ENCODE assay signal across 9 cellular contexts in the genomic region with DNA sequence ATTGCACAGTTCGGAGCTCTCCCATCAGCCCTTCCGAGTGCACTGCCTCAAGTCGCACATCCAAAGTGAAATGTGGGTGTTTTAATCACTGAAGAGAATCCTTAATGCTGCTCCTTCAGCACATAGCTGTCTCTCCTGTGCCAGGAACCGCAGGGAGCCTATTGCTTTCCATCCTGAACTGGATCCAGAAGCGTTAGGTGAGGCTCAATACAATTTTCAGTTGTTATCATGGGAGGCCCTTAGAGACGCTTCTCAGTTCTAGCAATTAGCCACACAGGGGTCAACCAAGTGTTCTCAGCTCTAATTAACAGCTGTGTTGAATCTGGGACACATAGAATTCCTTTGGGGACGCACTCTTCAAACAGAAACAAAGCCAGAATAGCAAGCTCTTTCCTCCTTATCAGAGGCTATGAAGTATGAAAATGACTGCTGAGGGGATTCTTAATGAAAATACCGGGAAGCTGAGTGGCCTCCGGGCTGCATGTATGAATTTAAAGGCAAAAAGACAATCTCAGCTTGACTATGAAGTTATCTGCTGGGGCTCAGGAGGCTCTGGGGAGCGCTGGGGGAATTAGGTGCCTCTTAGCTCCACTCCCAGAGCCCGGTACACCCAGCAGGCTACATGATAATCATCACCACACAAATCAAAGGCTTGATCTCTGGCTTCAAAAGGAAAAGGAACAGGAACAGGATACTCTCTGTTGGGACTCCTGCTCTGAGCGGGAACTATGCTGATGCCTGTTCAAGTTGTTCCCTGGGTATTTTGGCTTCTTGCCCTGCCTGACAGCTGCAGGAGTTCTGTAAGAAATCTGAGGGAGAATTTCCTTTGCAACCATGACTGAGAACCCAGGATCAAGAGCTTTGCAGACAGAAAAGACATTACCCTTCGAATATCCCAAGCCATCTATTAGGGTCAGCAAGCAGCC. TPM values are rescaled to one million over a fixed set of nuclear protein-coding genes. Genes with fewer than 3 reads are reported as not detected.
A peak's percentile ranks its signal among the peaks of the same experiment; 100 is the strongest.
DNase-seq lines count a peak whose midpoint lies in the region; ATAC-seq and TF ChIP-seq lines count a peak whose summit lies in the region.
"Had no signal": no experiment of that assay in that cellular context is flagged by ENCODE, and none has a peak within 500 bp of the region (broad histone marks: within the 10 kb centered on the region; RNA-seq: fewer than 3 reads in every experiment).

No MANE protein-coding gene starts in this region.

- no peak overlapping the region for H3K4me3 ChIP-seq in brain microvascular endothelial cell (ENCODE audit: low read depth, low read length)

- H3K4me1 Mint-ChIP-seq in natural killer cell: no peaks in the 10 kb centered on the region

- TF ChIP-seq CTCF in brain microvascular endothelial cell (IDR thresholded peaks at IDR 0.05; ENCODE audit: low read depth, low read length, missing control alignments) (no peak), natural killer cell (IDR thresholded peaks at IDR 0.05) (no peak)

- TF ChIP-seq EP300 in Ishikawa (IDR thresholded peaks at IDR 0.05; ENCODE audit: borderline replicate concordance): no peak

- no peaks in the 10 kb centered on the region for H3K27me3 Mint-ChIP-seq in natural killer cell (ENCODE audit: low read depth in 2 of 2)

- H3K9me3 Mint-ChIP-seq in natural killer cell: no peaks in the 10 kb centered on the region

- DNase-seq in brain microvascular endothelial cell (peak; percentile 38), left lobe of liver (ENCODE audit: low spot score) (no peak), smooth muscle cell of the brain vasculature (ENCODE audit: low read depth, low spot score) (peak; percentile 93), natural killer cell (no peak), DMS153 (lab: John Stamatoyannopoulos, UW) (no peak), activated T-cell treated with anti-CD3 and anti-CD28 coated beads for 4 hours (no peak)
- DNase-seq: activated CD4-positive, alpha-beta T cell treated with anti-CD3 and anti-CD28 coated beads for 4 hours had no signal

- in situ Hi-C loops in brain microvascular endothelial cell (cut with HindIII; ENCODE audit: low pct_ligation_motif_present, low sequenced_read_pairs): no loop called here

- intact Hi-C loops in natural killer cell (cut with micrococcal nuclease): no loop called here

- no peak overlapping the region for H3K27ac ChIP-seq in brain microvascular endothelial cell

- TF ChIP-seq POLR2A in GM18505 (IDR thresholded peaks at IDR 0.05; ENCODE audit: borderline replicate concordance, extremely low read depth, insufficient read depth, insufficient read length): no peak

- no peaks in the 10 kb centered on the region for H3K36me3 Mint-ChIP-seq in natural killer cell

- no peaks in the 10 kb centered on the region for H3K36me3 ChIP-seq in brain microvascular endothelial cell (replicated peaks)

- no peaks in the 10 kb centered on the region for H3K27me3 ChIP-seq in brain microvascular endothelial cell (replicated peaks)

- H3K27ac Mint-ChIP-seq in natural killer cell: no peak overlapping the region

- no peak for TF ChIP-seq RAD21 in Ishikawa (IDR thresholded peaks at IDR 0.05; ENCODE audit: low read depth)

- H3K4me3 Mint-ChIP-seq in natural killer cell: no peak overlapping the region

- peak; percentile 38 for ATAC-seq in left lobe of liver
- ATAC-seq in natural killer cell: no peak
- ATAC-seq in GM18505 (IDR thresholded peaks at IDR 0.05; ENCODE audit: unreplicated experiment): no peak

TF ChIP-seq in Ishikawa, 13 proteins besides CTCF, POLR2A, EP300 and RAD21:
- TF ChIP-seq NFIC (IDR thresholded peaks at IDR 0.05) (0 out of 2 replicates have a peak, but pooled peaks have one; percentile 24), TEAD4 (IDR thresholded peaks at IDR 0.05) (no peak)
- TF ChIP-seq, protein P1, sequence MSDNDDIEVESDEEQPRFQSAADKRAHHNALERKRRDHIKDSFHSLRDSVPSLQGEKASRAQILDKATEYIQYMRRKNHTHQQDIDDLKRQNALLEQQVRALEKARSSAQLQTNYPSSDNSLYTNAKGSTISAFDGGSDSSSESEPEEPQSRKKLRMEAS (IDR thresholded peaks at IDR 0.05): no peak

RNA-seq across cellular contexts. Expression of gene NCOA1, which starts 55.4 kb away (rescaled TPM):
- total RNA-seq in left lobe of liver: 11.2 TPM
- total RNA-seq in natural killer cell: 100 to 1,000 TPM; 122 to 149 (median 124) TPM

Comparison
In these comparisons a context has a peak if more than half of its experiments do, and no peak if none do; other contexts are left out.
1. DNase-seq: peak in brain microvascular endothelial cell (single experiment) and smooth muscle cell of the brain vasculature (single experiment); none in left lobe of liver (single experiment), natural killer cell (single experiment), DMS153 (single experiment) and activated T-cell treated with anti-CD3 and anti-CD28 coated beads for 4 hours (single experiment).
2. RNA of gene NCOA1, which starts 55.4 kb away (total RNA-seq): 122 to 149 TPM in natural killer cell; 11.2 TPM in left lobe of liver (single experiment); every median in the first group is over 10 times any median in the second.